ENCODE assay signal across 8 cellular contexts in the genomic region with DNA sequence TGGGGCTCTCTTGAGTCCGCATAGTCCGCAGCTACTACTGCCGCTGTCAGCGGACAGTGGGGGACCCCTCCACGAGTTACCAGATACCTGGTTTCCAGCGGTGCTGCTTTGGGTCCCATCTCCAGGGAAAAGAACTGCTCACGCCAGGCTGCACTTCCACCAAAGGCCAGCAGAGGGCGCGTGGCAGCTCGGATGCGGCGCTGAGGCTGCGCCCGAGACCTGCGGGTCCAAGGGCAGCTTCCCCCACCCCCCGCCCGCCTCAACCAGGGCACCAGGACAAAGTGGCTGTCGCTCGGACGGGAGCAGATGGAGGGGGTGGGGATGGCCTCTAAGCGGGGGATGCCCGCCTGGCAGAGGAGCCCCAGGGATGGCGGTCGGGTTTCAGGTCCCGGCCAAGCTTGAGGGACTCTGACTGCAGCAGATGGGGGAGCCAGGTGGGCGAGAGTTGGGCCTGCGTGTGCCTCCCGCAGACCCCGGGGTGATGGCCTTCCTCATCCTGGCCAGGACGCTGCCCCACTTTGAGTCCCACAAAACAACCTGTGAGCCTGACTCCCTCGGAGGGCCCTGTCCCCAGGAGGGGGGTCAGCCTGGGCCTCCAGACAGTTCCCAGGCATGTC. TPM values are rescaled to one million over a fixed set of nuclear protein-coding genes. Genes with fewer than 3 reads are reported as not detected.
DNase-seq lines count a peak whose midpoint lies in the region; ATAC-seq and TF ChIP-seq lines count a peak whose summit lies in the region.

No MANE protein-coding gene starts in this region.

- H3K4me3 Mint-ChIP-seq in H9: no peak overlapping the region

- H3K27me3 Mint-ChIP-seq in H9 (ENCODE audit: low read depth): peaks cover 2% of the 10 kb centered on the region

- H2BK20ac ChIP-seq in H9 (ENCODE audit: low read depth, low read length, poor library complexity, severe bottlenecking): no peak overlapping the region

- no peak for DNase-seq in H9
- peak; percentile 57 for DNase-seq in activated CD4-positive, alpha-beta T cell treated with anti-CD3 and anti-CD28 coated beads for 48 hours
- no peak for DNase-seq in epithelial cell of esophagus (ENCODE audit: low read depth)
- peak; percentile 54 for DNase-seq in stimulated activated CD4-positive, alpha-beta T cell treated with anti-CD3 and anti-CD28 coated beads, Interleukin-4, amount 100 ng/mL, for 1 hour
- no peak for DNase-seq in NCI-H345 treated with DMSO at 0.1 percent for 48 hours (lab: John Stamatoyannopoulos, UW; ENCODE audit: unreplicated experiment)
- no peak for DNase-seq in GM13976 (ENCODE audit: low spot score)

- H3K14ac ChIP-seq in H9 (ENCODE audit: insufficient read depth, low read length): no peak overlapping the region

- H3K23ac ChIP-seq in H9 (ENCODE audit: insufficient read length, low read depth, low read length): no peak overlapping the region

- H2AK5ac ChIP-seq in H9 (ENCODE audit: insufficient read length, low read length): no peak overlapping the region

- H3K36me3 Mint-ChIP-seq in H9 (ENCODE audit: insufficient read depth in 1 of 3, low read depth in 3 of 3): peaks cover 11 to 23% (median 12%) of the 10 kb centered on the region in 3 experiments; a peak in 6 of 7 replicates

- in situ Hi-C loops in GM13976 (cut with MboI; ENCODE audit: low sequenced_read_pairs, unreplicated experiment): no loop called here

- H2BK12ac ChIP-seq in H9 (ENCODE audit: insufficient read length, low read depth, low read length): no peak overlapping the region

- H3K27ac Mint-ChIP-seq in H9: no peak overlapping the region

- no CpG with 5 or more reads among the region's 31 CpGs for WGBS in H9 (ENCODE audit: extremely low coverage, insufficient read length, low lambda C conversion rate)

- no peak overlapping the region for H4K5ac ChIP-seq in H9 (ENCODE audit: insufficient read length, low read depth, low read length)

- H3K9me3 ChIP-seq in H9 (ENCODE audit: control insufficient read depth, low read depth, low read length): peaks cover 63% of the 10 kb centered on the region

- H2BK120ac ChIP-seq in H9 (ENCODE audit: low read depth, low read length, poor library complexity, severe bottlenecking): no peak overlapping the region

- H3K9me3 Mint-ChIP-seq in H9: peaks cover 75 to 93% of the 10 kb centered on the region in 2 experiments

- H3K4me3 ChIP-seq in epithelial cell of esophagus (ENCODE audit: low read length): no peak overlapping the region

- H2BK15ac ChIP-seq in H9 (ENCODE audit: low read depth, low read length): no peak overlapping the region

- H3K27me3 ChIP-seq in H9 (ENCODE audit: insufficient read depth, low read length): no peaks in the 10 kb centered on the region; the same call in 1 of the 2 replicates

- no peak overlapping the region for H3K9ac ChIP-seq in H9 (ENCODE audit: extremely low read depth, insufficient read length, low read length)

- no peaks in the 10 kb centered on the region for H3K23me2 ChIP-seq in H9 (ENCODE audit: insufficient read length, low read depth, low read length, poor library complexity, severe bottlenecking)

- TF ChIP-seq CTCF in H9 (conservative IDR thresholded peaks at IDR 0.05) (peak; percentile 35), epithelial cell of esophagus (IDR thresholded peaks at IDR 0.05; ENCODE audit: insufficient read depth, low read depth, low read length, missing control alignments) (peak; percentile 29), GM13976 (IDR thresholded peaks at IDR 0.05; ENCODE audit: borderline replicate concordance, control extremely low read depth, extremely low read depth, insufficient read depth, missing control alignments) (no peak)

- H4K8ac ChIP-seq in H9 (replicated peaks; ENCODE audit: insufficient read length, low read depth, low read length): no peak overlapping the region

- H3T11ph ChIP-seq in H9 (ENCODE audit: low read length): no peak overlapping the region

- no peaks in the 10 kb centered on the region for H4K20me1 ChIP-seq in H9 (ENCODE audit: control insufficient read depth, insufficient read depth, insufficient read length)

- H3K4me2 ChIP-seq in H9 (ENCODE audit: insufficient read depth, insufficient read length, low read length): no peak overlapping the region

- no peak overlapping the region for H3K4ac ChIP-seq in H9 (ENCODE audit: low read depth, low read length)

- H3K27ac ChIP-seq in H9 (ENCODE audit: insufficient read length, low read depth, low read length): no peak overlapping the region

- ATAC-seq in GM18870 (IDR thresholded peaks at IDR 0.05; ENCODE audit: unreplicated experiment) (no peak), GM19035 (IDR thresholded peaks at IDR 0.05; ENCODE audit: unreplicated experiment) (no peak)

- H3K18ac ChIP-seq in H9 (ENCODE audit: insufficient read length, low read depth, low read length): no peak overlapping the region

- no peak overlapping the region for H4K91ac ChIP-seq in H9 (ENCODE audit: insufficient read length, low read depth, low read length)

- H2BK5ac ChIP-seq in H9 (ENCODE audit: insufficient read length, low read length): no peak overlapping the region

- no peaks in the 10 kb centered on the region for H3K79me1 ChIP-seq in H9 (ENCODE audit: insufficient read depth, low read depth, low read length, poor library complexity, severe bottlenecking)

- no peaks in the 10 kb centered on the region for H3K4me1 ChIP-seq in H9 (ENCODE audit: insufficient read depth, low read length)

- no peaks in the 10 kb centered on the region for H3K79me2 ChIP-seq in H9 (ENCODE audit: insufficient read depth, low read length)

- no peak overlapping the region for H3K56ac ChIP-seq in H9 (ENCODE audit: insufficient read length, low read depth, low read length)

- H3K4me1 Mint-ChIP-seq in H9: no peaks in the 10 kb centered on the region

- no peak overlapping the region for H2AFZ ChIP-seq in H9 (ENCODE audit: low read length)

RNA-seq across cellular contexts. Expression of a gene that starts 23.8 kb away (rescaled TPM):
- not detected in 2 replicates for total RNA-seq in H9 (2021)

RNA-seq across cellular contexts. Expression of a gene that starts 45.0 kb away (rescaled TPM):
- total RNA-seq in H9 (2021): not detected in 2 replicates

Comparison
In these comparisons a context has a peak if more than half of its experiments do, and no peak if none do; other contexts are left out.
1. DNase-seq: peak in activated CD4-positive, alpha-beta T cell treated with anti-CD3 and anti-CD28 coated beads for 48 hours (single experiment) and stimulated activated CD4-positive, alpha-beta T cell treated with anti-CD3 and anti-CD28 coated beads, Interleukin-4, amount 100 ng/mL, for 1 hour (single experiment); none in H9 (single experiment), epithelial cell of esophagus (single experiment), NCI-H345 treated with DMSO at 0.1 percent for 48 hours (single experiment) and GM13976 (single experiment).